In genomic region chr11:12808519-12808918, GRCh38 we compare ENCODE assay signal across 15 cellular contexts.
DNase-seq lines count a peak whose midpoint lies in the region; ATAC-seq, FAIRE-seq and TF ChIP-seq lines count a peak whose summit lies in the region.
"Had no signal": no experiment of that assay in that cellular context is flagged by ENCODE, and none has a peak within 500 bp of the region (broad histone marks: within the 10 kb centered on the region; RNA-seq: fewer than 3 reads in every experiment).

No MANE protein-coding gene starts in this region.

- no peaks in the 10 kb centered on the region for H3K36me3 ChIP-seq in GM23338 (ENCODE audit: insufficient read depth)
- no peaks in the 10 kb centered on the region for H3K36me3 ChIP-seq in esophagus squamous epithelium

- TF ChIP-seq POLR2A in A549 (IDR thresholded peaks at IDR 0.05; ENCODE audit: low read length) (no peak), esophagus squamous epithelium (IDR thresholded peaks at IDR 0.05) (no peak)

- no peak overlapping the region for H3K27ac Mint-ChIP-seq in GM23338
- no peak overlapping the region for H3K27ac Mint-ChIP-seq in T-helper 1 cell treated with Interleukin-12 subunit alpha and Interleukin-12 subunit beta and Interleukin-4 antibody, amounts not matched to agents 30 μg/mL and 1 μg/mL, for 36 hours
- no peak overlapping the region for H3K27ac Mint-ChIP-seq in activated T-cell treated with anti-CD3 and anti-CD28 coated beads, Interleukin-2, amount 50 U/mL, for 24 hours
- H3K27ac Mint-ChIP-seq: activated B cell treated with CpG ODN at 0.5 μM for 24 hours; dendritic cell treated with granulocyte-macrophage colony-stimulating factor and Interleukin-4, amounts not matched to agents 40 ng/mL and 50 ng/mL, for 4 days had no signal

- H4K20me1 ChIP-seq in GM23338 (replicated peaks; ENCODE audit: insufficient read depth) = peaks cover 7% of the 10 kb centered on the region; the same call in 1 of the 2 replicates

- peaks cover 98% of the 10 kb centered on the region for H3K79me2 ChIP-seq in GM23338 (replicated peaks; ENCODE audit: insufficient read depth)

- no peak overlapping the region for H3K4me3 Mint-ChIP-seq in GM23338
- peak overlapping the region; percentile 5 for H3K4me3 Mint-ChIP-seq in T-helper 1 cell treated with Interleukin-12 subunit alpha and Interleukin-12 subunit beta and Interleukin-4 antibody, amounts not matched to agents 30 μg/mL and 1 μg/mL, for 36 hours
- H3K4me3 Mint-ChIP-seq in activated T-cell treated with anti-CD3 and anti-CD28 coated beads, Interleukin-2, amount 50 U/mL, for 24 hours = no peak overlapping the region
- H3K4me3 Mint-ChIP-seq: activated B cell treated with CpG ODN at 0.5 μM for 24 hours; dendritic cell treated with granulocyte-macrophage colony-stimulating factor and Interleukin-4, amounts not matched to agents 40 ng/mL and 50 ng/mL, for 4 days had no signal

- 0 out of 5 replicates have a peak, but pooled peaks of 1 of the 2 experiments have one; percentile 9 for TF ChIP-seq RAD21 in A549 (conservative IDR thresholded peaks at IDR 0.05 in 1 of 2, IDR thresholded peaks at IDR 0.05 in 1 of 2)

- H3K27ac ChIP-seq in A549 (peak overlapping the region; percentile 1 to 75; a peak in 4 of 6 replicates), GM23338 (ENCODE audit: low read depth) (no peak overlapping the region), esophagus squamous epithelium (peak overlapping the region in 1 of 4 donors; percentile 73)

- H3K36me3 Mint-ChIP-seq in GM23338 (ENCODE audit: low read depth) = no peaks in the 10 kb centered on the region
- no peaks in the 10 kb centered on the region for H3K36me3 Mint-ChIP-seq in T-helper 1 cell treated with Interleukin-12 subunit alpha and Interleukin-12 subunit beta and Interleukin-4 antibody, amounts not matched to agents 30 μg/mL and 1 μg/mL, for 36 hours (ENCODE audit: low read depth)
- H3K36me3 Mint-ChIP-seq in activated T-cell treated with anti-CD3 and anti-CD28 coated beads, Interleukin-2, amount 50 U/mL, for 24 hours (ENCODE audit: low read depth) = no peaks in the 10 kb centered on the region

- no peak for FAIRE-seq in A549 (lab: Jason Lieb, UNC)
- FAIRE-seq: islet of Langerhans had no signal

- peaks cover 8% of the 10 kb centered on the region; the same call in 1 of the 2 replicates for H3K9me2 ChIP-seq in GM23338 (ENCODE audit: insufficient read depth)

- H3K4me1 Mint-ChIP-seq in GM23338 = peaks cover 69% of the 10 kb centered on the region
- H3K4me1 Mint-ChIP-seq in T-helper 1 cell treated with Interleukin-12 subunit alpha and Interleukin-12 subunit beta and Interleukin-4 antibody, amounts not matched to agents 30 μg/mL and 1 μg/mL, for 36 hours (ENCODE audit: low read depth) = peaks cover 27% of the 10 kb centered on the region
- no peaks in the 10 kb centered on the region for H3K4me1 Mint-ChIP-seq in activated T-cell treated with anti-CD3 and anti-CD28 coated beads, Interleukin-2, amount 50 U/mL, for 24 hours (ENCODE audit: low read depth)
- H3K4me1 Mint-ChIP-seq: activated B cell treated with CpG ODN at 0.5 μM for 24 hours had no signal

- peaks cover 100% of the 10 kb centered on the region for H3K4me1 ChIP-seq in A549
- peaks cover 28% of the 10 kb centered on the region for H3K4me1 ChIP-seq in GM23338 (ENCODE audit: insufficient read depth)
- H3K4me1 ChIP-seq in esophagus squamous epithelium = peaks cover 12 to 79% (median 43%) of the 10 kb centered on the region in 3 donors

- H3K9me3 ChIP-seq in A549 (no peaks in the 10 kb centered on the region), esophagus squamous epithelium (no peaks in the 10 kb centered on the region)

- no peak for DNase-seq in A549 (ENCODE audit: low read depth in 1 of 2, low spot score in 1 of 2)
- DNase-seq in GM23338 (ENCODE audit: low spot score) = no peak
- peak; percentile 77 for DNase-seq in fibroblast of villous mesenchyme (ENCODE audit: low read depth)
- DNase-seq in left lobe of liver (ENCODE audit: low spot score) = no peak
- DNase-seq in esophagus squamous epithelium (lab: John Stamatoyannopoulos, UW) = no peak
- no peak for DNase-seq in activated T-cell treated with anti-CD3 and anti-CD28 coated beads, Interleukin-2, amount 50 U/mL, for 24 hours
- DNase-seq: activated B cell treated with CpG ODN at 0.5 μM for 24 hours; AML-193; DMS79; GOT3; NK-92 treated with Interleukin-12 subunit alpha and Interleukin-12 subunit beta, amount 100 ng/mL, for 24 hours had no signal

- H3F3A ChIP-seq in GM23338 (replicated peaks; ENCODE audit: low read depth) = no peaks in the 10 kb centered on the region

- H3K4me2 ChIP-seq in A549 (peak overlapping the region; percentile 43), GM23338 (0 out of 2 replicates have a peak overlapping the region, but pooled peaks have one; percentile 23)

- H3K27me3 ChIP-seq in GM23338 (ENCODE audit: insufficient read depth) (no peaks in the 10 kb centered on the region), esophagus squamous epithelium (no peaks in the 10 kb centered on the region)

- no peak for TF ChIP-seq EP300 in A549 (IDR thresholded peaks at IDR 0.05)

- 78% methylated on average over 1 of the region's 1 CpG for WGBS in A549 (ENCODE audit: missing lambda C conversion rate)
- 60 to 80% methylated on average over 1 of the region's 1 CpG for WGBS in esophagus squamous epithelium, 2 donors

- H3K9me3 Mint-ChIP-seq in GM23338 = no peaks in the 10 kb centered on the region
- H3K9me3 Mint-ChIP-seq in T-helper 1 cell treated with Interleukin-12 subunit alpha and Interleukin-12 subunit beta and Interleukin-4 antibody, amounts not matched to agents 30 μg/mL and 1 μg/mL, for 36 hours = no peaks in the 10 kb centered on the region
- H3K9me3 Mint-ChIP-seq in activated T-cell treated with anti-CD3 and anti-CD28 coated beads, Interleukin-2, amount 50 U/mL, for 24 hours = no peaks in the 10 kb centered on the region
- H3K9me3 Mint-ChIP-seq: activated B cell treated with CpG ODN at 0.5 μM for 24 hours; dendritic cell treated with granulocyte-macrophage colony-stimulating factor and Interleukin-4, amounts not matched to agents 40 ng/mL and 50 ng/mL, for 4 days had no signal

- ATAC-seq in A549 = no peak
- ATAC-seq in GM23338 = peak; percentile 20; the same call in 1 of the 3 replicates
- no peak for ATAC-seq in left lobe of liver
- ATAC-seq in GM19351 (IDR thresholded peaks at IDR 0.05; ENCODE audit: unreplicated experiment) = no peak

- no peak overlapping the region for H3K4me3 ChIP-seq in A549
- no peak overlapping the region for H3K4me3 ChIP-seq in GM23338
- no peak overlapping the region for H3K4me3 ChIP-seq in fibroblast of villous mesenchyme (ENCODE audit: low read depth, low read length)
- H3K4me3 ChIP-seq in esophagus squamous epithelium = no peak overlapping the region

- intact Hi-C loops in esophagus squamous epithelium (cut with DNase I) = no loop called here

- no peak overlapping the region for H2AFZ ChIP-seq in GM23338

- POLR2A ChIA-PET in A549 (lab: Yijun Ruan, JAX) = no interaction called here

- CTCF ChIA-PET in A549 (lab: Yijun Ruan, JAX) = no interaction called here

- TF ChIP-seq CTCF in A549 (IDR thresholded peaks at IDR 0.05) (no peak), GM23338 (conservative IDR thresholded peaks at IDR 0.05; ENCODE audit: low read depth in 2 of 2) (no peak), fibroblast of villous mesenchyme (IDR thresholded peaks at IDR 0.05; ENCODE audit: insufficient read depth, low read depth, low read length) (no peak), esophagus squamous epithelium (IDR thresholded peaks at IDR 0.05) (no peak)

- H3K27me3 Mint-ChIP-seq in GM23338 (ENCODE audit: insufficient read depth, low read depth, poor library complexity) = peaks cover 7% of the 10 kb centered on the region
- H3K27me3 Mint-ChIP-seq in T-helper 1 cell treated with Interleukin-12 subunit alpha and Interleukin-12 subunit beta and Interleukin-4 antibody, amounts not matched to agents 30 μg/mL and 1 μg/mL, for 36 hours (ENCODE audit: low read depth) = peaks cover 10% of the 10 kb centered on the region
- H3K27me3 Mint-ChIP-seq in activated T-cell treated with anti-CD3 and anti-CD28 coated beads, Interleukin-2, amount 50 U/mL, for 24 hours = peaks cover 47% of the 10 kb centered on the region

TF ChIP-seq in A549, 52 proteins besides CTCF, POLR2A, EP300 and RAD21 (continues in another document):
- TF ChIP-seq SREBF2 (IDR thresholded peaks at IDR 0.05) (no peak), JUNB (IDR thresholded peaks at IDR 0.05) (no peak), NPAS2 (CRISPR knock-in tag; IDR thresholded peaks at IDR 0.05; ENCODE audit: borderline replicate concordance) (no peak), ELK1 (IDR thresholded peaks at IDR 0.05; ENCODE audit: low read depth, low read length) (no peak), ZC3H11A (IDR thresholded peaks at IDR 0.05) (no peak)

TF ChIP-seq in GM23338, 12 proteins besides CTCF, POLR2A, EP300 and RAD21 (continues in another document):
- TF ChIP-seq JUNB (IDR thresholded peaks at IDR 0.05; ENCODE audit: unreplicated experiment) = no peak
